In the genomic region with DNA sequence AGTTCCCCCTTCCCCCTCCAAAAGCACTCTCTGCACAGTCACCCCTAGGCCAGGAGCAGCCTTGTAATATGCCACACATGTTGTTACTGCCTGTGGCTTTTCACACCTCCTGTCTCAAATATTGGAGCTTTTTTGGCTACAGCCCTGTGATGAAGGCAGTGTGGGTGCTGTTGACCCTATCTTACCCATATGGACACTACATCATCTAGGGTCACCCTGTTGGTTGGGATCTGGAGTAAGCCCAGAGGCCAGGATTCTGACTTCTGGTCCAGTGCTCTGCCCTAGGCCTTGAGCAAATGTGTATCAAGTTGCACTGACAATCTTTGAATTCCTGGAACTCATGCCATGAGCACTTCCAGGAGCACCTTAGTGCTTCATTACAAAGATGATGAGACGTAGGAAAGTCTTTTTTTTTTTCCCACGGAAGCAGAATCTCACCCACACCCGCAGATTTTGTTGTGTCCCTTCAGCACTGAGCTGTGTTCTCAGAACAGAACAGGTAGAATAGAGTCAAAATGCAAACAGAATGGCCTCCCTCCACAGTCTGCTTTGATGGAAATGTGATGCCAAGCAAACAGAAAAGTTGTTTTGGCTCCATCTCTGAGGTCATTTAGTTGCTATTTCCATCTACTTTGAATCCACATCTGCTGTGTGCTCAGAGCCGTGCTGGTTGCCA, we compare ENCODE assay signal across 14 cellular contexts. TPM values are rescaled to one million over a fixed set of nuclear protein-coding genes. Genes with fewer than 3 reads are reported as not detected.
DNase-seq lines count a peak whose midpoint lies in the region; FAIRE-seq and TF ChIP-seq lines count a peak whose summit lies in the region.
"Had no signal": no experiment of that assay in that cellular context is flagged by ENCODE, and none has a peak within 500 bp of the region (broad histone marks: within the 10 kb centered on the region; RNA-seq: fewer than 3 reads in every experiment).

No MANE protein-coding gene starts in this region.

- CTCF ChIA-PET in activated naive CD4-positive, alpha-beta T cell treated with anti-CD3 and anti-CD28 coated beads, Interleukin-2, amount 10 ng/mL, durations not matched to agents 7 days and 5 days (lab: Charles Lee), result no interaction called here

- H3K4me2 ChIP-seq in hepatocyte, result no peak overlapping the region

- H3K4me3 ChIP-seq in hepatocyte, result no peak overlapping the region
- H3K4me3 ChIP-seq in thyroid gland (replicated peaks in 1 of 3), result no peak overlapping the region
- H3K4me3 ChIP-seq: HAP-1 had no signal

- no peak overlapping the region for H2AFZ ChIP-seq in hepatocyte

- H3K27ac Mint-ChIP-seq in activated naive CD4-positive, alpha-beta T cell treated with anti-CD3 and anti-CD28 coated beads, Interleukin-2, amount 10 ng/mL, durations not matched to agents 7 days and 5 days, result peak overlapping the region; percentile 84
- H3K27ac Mint-ChIP-seq in T-helper 2 cell treated with Interferon-gamma antibody and Interleukin-4, amounts not matched to agents 5 μg/mL and 100 μg/mL, for 36 hours, result peak overlapping the region; percentile 77

- H3K36me3 ChIP-seq in hepatocyte (replicated peaks; ENCODE audit: insufficient read depth, low read depth), result no peaks in the 10 kb centered on the region
- H3K36me3 ChIP-seq in thyroid gland, result no peaks in the 10 kb centered on the region
- H3K36me3 ChIP-seq: HAP-1 had no signal

- H3K4me1 Mint-ChIP-seq in activated naive CD4-positive, alpha-beta T cell treated with anti-CD3 and anti-CD28 coated beads, Interleukin-2, amount 10 ng/mL, durations not matched to agents 7 days and 5 days, result peaks cover 92% of the 10 kb centered on the region
- peaks cover 81% of the 10 kb centered on the region for H3K4me1 Mint-ChIP-seq in T-helper 2 cell treated with Interferon-gamma antibody and Interleukin-4, amounts not matched to agents 5 μg/mL and 100 μg/mL, for 36 hours (ENCODE audit: low read depth)

- H3K9me2 ChIP-seq in hepatocyte (replicated peaks; ENCODE audit: insufficient read depth), result no peaks in the 10 kb centered on the region

- TF ChIP-seq CTCF in hepatocyte (IDR thresholded peaks at IDR 0.05; ENCODE audit: poor library complexity) (no peak), thyroid gland (IDR thresholded peaks at IDR 0.05) (no peak)

- H3K27me3 ChIP-seq in hepatocyte, result no peaks in the 10 kb centered on the region
- H3K27me3 ChIP-seq in thyroid gland, result no peaks in the 10 kb centered on the region

- no peak for TF ChIP-seq POLR2A in thyroid gland (IDR thresholded peaks at IDR 0.05)

- intact Hi-C loops in thyroid gland (cut with DNase I), result no loop called here

- peak overlapping the region; percentile 66 for H3K27ac ChIP-seq in hepatocyte
- peak overlapping the region; percentile 37 to 52 (median 41) for H3K27ac ChIP-seq in thyroid gland

- no peak for DNase-seq in activated naive CD4-positive, alpha-beta T cell treated with anti-CD3 and anti-CD28 coated beads, Interleukin-2, amount 10 ng/mL, durations not matched to agents 7 days and 5 days
- DNase-seq in activated naive CD4-positive, alpha-beta T cell treated with Interleukin-2 at 50 U/mL for 16 hours, result no peak
- DNase-seq in T-helper 2 cell treated with Interferon-gamma antibody and Interleukin-4, amounts not matched to agents 5 μg/mL and 100 μg/mL, for 36 hours (ENCODE audit: low spot score), result no peak
- DNase-seq in hepatocyte (ENCODE audit: low spot score), result no peak
- no peak for DNase-seq in thyroid gland
- no peak for DNase-seq in RCC 7860 (ENCODE audit: low spot score)
- no peak for DNase-seq in ecto neural progenitor cell (ENCODE audit: low spot score)
- no peak for DNase-seq in AG20443 (ENCODE audit: low spot score)
- DNase-seq: amygdala; midbrain; NCI-H226; stimulated activated CD4-positive, alpha-beta T cell treated with anti-CD3 and anti-CD28 coated beads, Interleukin-2, amount 100 ng/mL, for 24 hours; T-helper 9 cell had no signal

- H3K9me3 ChIP-seq in hepatocyte (ENCODE audit: low read depth), result no peaks in the 10 kb centered on the region
- no peaks in the 10 kb centered on the region for H3K9me3 ChIP-seq in thyroid gland

- H3K4me1 ChIP-seq in hepatocyte (ENCODE audit: insufficient read depth) (peaks cover 50% of the 10 kb centered on the region), thyroid gland (peaks cover 59 to 74% of the 10 kb centered on the region in 2 donors)

- peaks cover 13% of the 10 kb centered on the region for H3K9me3 Mint-ChIP-seq in activated naive CD4-positive, alpha-beta T cell treated with anti-CD3 and anti-CD28 coated beads, Interleukin-2, amount 10 ng/mL, durations not matched to agents 7 days and 5 days
- peaks cover 18% of the 10 kb centered on the region for H3K9me3 Mint-ChIP-seq in T-helper 2 cell treated with Interferon-gamma antibody and Interleukin-4, amounts not matched to agents 5 μg/mL and 100 μg/mL, for 36 hours

- H3K79me2 ChIP-seq in hepatocyte, result peaks cover 90% of the 10 kb centered on the region

- peaks cover 71% of the 10 kb centered on the region for H3K36me3 Mint-ChIP-seq in activated naive CD4-positive, alpha-beta T cell treated with anti-CD3 and anti-CD28 coated beads, Interleukin-2, amount 10 ng/mL, durations not matched to agents 7 days and 5 days
- peaks cover 70% of the 10 kb centered on the region for H3K36me3 Mint-ChIP-seq in T-helper 2 cell treated with Interferon-gamma antibody and Interleukin-4, amounts not matched to agents 5 μg/mL and 100 μg/mL, for 36 hours (ENCODE audit: low read depth)

- H4K20me1 ChIP-seq in hepatocyte (ENCODE audit: insufficient read depth, poor library complexity, severe bottlenecking), result peaks cover 6% of the 10 kb centered on the region

- H3K4me3 Mint-ChIP-seq in activated naive CD4-positive, alpha-beta T cell treated with anti-CD3 and anti-CD28 coated beads, Interleukin-2, amount 10 ng/mL, durations not matched to agents 7 days and 5 days, result no peak overlapping the region
- peak overlapping the region; percentile 64 for H3K4me3 Mint-ChIP-seq in T-helper 2 cell treated with Interferon-gamma antibody and Interleukin-4, amounts not matched to agents 5 μg/mL and 100 μg/mL, for 36 hours

- H3K27me3 Mint-ChIP-seq in activated naive CD4-positive, alpha-beta T cell treated with anti-CD3 and anti-CD28 coated beads, Interleukin-2, amount 10 ng/mL, durations not matched to agents 7 days and 5 days, result no peaks in the 10 kb centered on the region
- H3K27me3 Mint-ChIP-seq in T-helper 2 cell treated with Interferon-gamma antibody and Interleukin-4, amounts not matched to agents 5 μg/mL and 100 μg/mL, for 36 hours (ENCODE audit: low read depth), result no peaks in the 10 kb centered on the region

- no peak for FAIRE-seq in RCC 7860 (lab: Jason Lieb, UNC)

- 82% methylated on average over 4 of the region's 4 CpGs for WGBS in hepatocyte (ENCODE audit: low lambda C conversion rate, missing lambda C conversion rate)
- WGBS in thyroid gland, 2 donors, result 58 to 61% methylated on average over 4 of the region's 4 CpGs

RNA-seq across cellular contexts. Expression of gene SMAD3, which starts 49.6 kb away (rescaled TPM):
- total RNA-seq in hepatocyte (24.6 and 32.2 TPM in 2 replicates), thyroid gland (10 to 100 TPM; 33.6 to 66.5 (median 47.3) TPM)
- 24.7 and 26.5 TPM in 2 replicates for polyA plus RNA-seq in hepatocyte
